20 cellular contexts compared by ENCODE assay signal in the genomic region with DNA sequence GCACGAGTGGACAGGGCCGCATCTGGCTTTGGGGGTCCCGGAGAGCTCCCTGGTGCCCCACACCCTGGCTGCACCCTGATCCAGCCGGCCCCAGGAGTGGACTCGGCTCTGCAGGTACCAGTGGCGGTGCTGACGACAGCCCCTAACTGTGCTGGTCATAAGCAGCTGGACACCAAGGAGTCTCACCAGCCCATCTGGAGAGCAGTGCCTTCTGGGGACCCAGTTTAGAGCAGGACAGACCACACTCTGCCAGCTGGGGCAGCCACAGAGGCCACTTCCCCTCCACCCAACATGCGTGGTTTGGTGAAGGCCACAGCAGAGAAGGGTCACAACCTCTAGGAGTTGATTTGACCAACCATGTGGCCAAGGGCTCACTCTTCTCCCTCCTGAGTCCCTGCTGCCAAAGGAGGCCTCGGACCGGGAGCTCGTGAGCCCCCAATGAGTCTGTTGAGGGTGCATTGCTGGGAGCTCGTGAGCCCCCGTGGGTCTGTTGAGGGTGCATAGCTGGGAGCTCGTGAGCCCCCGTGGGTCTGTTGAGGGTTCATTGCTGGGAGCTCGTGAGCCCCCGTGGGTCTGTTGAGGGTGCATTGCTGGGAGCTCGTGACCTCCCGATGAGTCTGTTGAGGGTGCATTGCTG. TPM values are rescaled to one million over a fixed set of nuclear protein-coding genes. Genes with fewer than 3 reads are reported as not detected.
A peak's percentile ranks its signal among the peaks of the same experiment; 100 is the strongest.
DNase-seq lines count a peak whose midpoint lies in the region; ATAC-seq and TF ChIP-seq lines count a peak whose summit lies in the region.
"Had no signal": no experiment of that assay in that cellular context is flagged by ENCODE, and none has a peak within 500 bp of the region (broad histone marks: within the 10 kb centered on the region; RNA-seq: fewer than 3 reads in every experiment).

No MANE protein-coding gene starts in this region.

- TF ChIP-seq CTCF in cardiac muscle cell (IDR thresholded peaks at IDR 0.05; ENCODE audit: low read depth, low read length) = no peak
- TF ChIP-seq CTCF in gastroesophageal sphincter (IDR thresholded peaks at IDR 0.05) = no peak
- TF ChIP-seq CTCF in osteoblast (IDR thresholded peaks at IDR 0.05; ENCODE audit: extremely low read depth, low read depth, low read length) = no peak
- no peak for TF ChIP-seq CTCF in smooth muscle cell (IDR thresholded peaks at IDR 0.05; ENCODE audit: borderline replicate concordance, insufficient read depth, poor library complexity, severe bottlenecking)

- no peak for TF ChIP-seq EP300 in gastroesophageal sphincter (IDR thresholded peaks at IDR 0.05)

- H3K79me2 ChIP-seq in osteoblast (ENCODE audit: insufficient read depth, low read length) (no peaks in the 10 kb centered on the region), smooth muscle cell (ENCODE audit: low read depth) (no peaks in the 10 kb centered on the region)

- no peaks in the 10 kb centered on the region for H3K36me3 ChIP-seq in cardiac muscle cell
- H3K36me3 ChIP-seq in gastroesophageal sphincter = no peaks in the 10 kb centered on the region
- H3K36me3 ChIP-seq in osteoblast (ENCODE audit: insufficient read depth, low read length) = no peaks in the 10 kb centered on the region
- no peaks in the 10 kb centered on the region for H3K36me3 ChIP-seq in smooth muscle cell (ENCODE audit: low read depth)

- no peak for ATAC-seq in Right ventricle myocardium inferior
- no peak for ATAC-seq in gastroesophageal sphincter
- ATAC-seq: HCT116, left colon, Panc1, SK-N-SH treated with all-trans-retinoic acid at 6 μM for 48 hours had no signal

- intact Hi-C loops in Right ventricle myocardium inferior (cut with DNase I) = no loop called here

- H3K4me2 ChIP-seq in osteoblast (ENCODE audit: insufficient read depth, low read length) = no peak overlapping the region
- no peak overlapping the region for H3K4me2 ChIP-seq in smooth muscle cell

- no CpG with 5 or more reads among the region's 19 CpGs for WGBS in gastroesophageal sphincter (ENCODE audit: low coverage in 1 of 2), 2 donors
- WGBS in smooth muscle cell (ENCODE audit: low lambda C conversion rate) = 95% methylated on average over 19 of the region's 19 CpGs

- H3K27me3 ChIP-seq in cardiac muscle cell = no peaks in the 10 kb centered on the region
- H3K27me3 ChIP-seq in gastroesophageal sphincter = no peaks in the 10 kb centered on the region
- no peaks in the 10 kb centered on the region for H3K27me3 ChIP-seq in osteoblast (ENCODE audit: insufficient read depth, low read length)
- H3K27me3 ChIP-seq in smooth muscle cell (ENCODE audit: low read depth) = no peaks in the 10 kb centered on the region

- H3K9me3 ChIP-seq in cardiac muscle cell (ENCODE audit: low read depth) = no peaks in the 10 kb centered on the region
- no peaks in the 10 kb centered on the region for H3K9me3 ChIP-seq in gastroesophageal sphincter
- H3K9me3 ChIP-seq in osteoblast (ENCODE audit: low read depth, low read length) = no peaks in the 10 kb centered on the region
- no peaks in the 10 kb centered on the region for H3K9me3 ChIP-seq in smooth muscle cell (replicated peaks; ENCODE audit: low read depth)

- H4K20me1 ChIP-seq in osteoblast (ENCODE audit: insufficient read depth, low read length) (no peaks in the 10 kb centered on the region), smooth muscle cell (ENCODE audit: low read depth) (no peaks in the 10 kb centered on the region)

- peak overlapping the region; percentile 100 for H3K27ac ChIP-seq in cardiac muscle cell
- H3K27ac ChIP-seq in gastroesophageal sphincter = peak overlapping the region; percentile 77 to 95 (median 94)
- no peak overlapping the region for H3K27ac ChIP-seq in osteoblast (ENCODE audit: low read depth, low read length)
- H3K27ac ChIP-seq in smooth muscle cell (ENCODE audit: low read depth) = no peak overlapping the region

- H2AFZ ChIP-seq in osteoblast (ENCODE audit: low read length) (no peak overlapping the region), smooth muscle cell (ENCODE audit: low read depth) (no peak overlapping the region)

- DNase-seq in cardiac muscle cell (ENCODE audit: low read depth in 1 of 2, low spot score in 1 of 2) (no peak), Right ventricle myocardium inferior (ENCODE audit: missing footprints) (no peak), osteoblast (ENCODE audit: insufficient read length, low spot score, missing footprints) (peak; percentile 57), ureter (ENCODE audit: low spot score) (peak; percentile 43), NCI-H510A (lab: John Stamatoyannopoulos, UW) (no peak), DMS 273 (lab: John Stamatoyannopoulos, UW; ENCODE audit: unreplicated experiment) (no peak), smooth muscle cell (lab: John Stamatoyannopoulos, UW; ENCODE audit: unreplicated experiment) (no peak)
- DNase-seq: ACHN; activated CD4-positive, alpha-beta T cell treated with anti-CD3 and anti-CD28 coated beads, Interleukin-2, amount 50 U/mL, for 4 hours; activated T-cell treated with anti-CD3 and anti-CD28 coated beads, Interleukin-2, amount 50 U/mL, for 48 hours; effector CD8-positive, alpha-beta T cell; EL; hypothalamus; NCI-H2171; NCI-H82 had no signal

- H3K4me1 ChIP-seq in cardiac muscle cell (ENCODE audit: low read depth) = peaks cover 45% of the 10 kb centered on the region
- peaks cover 21 to 63% (median 47%) of the 10 kb centered on the region in 3 donors for H3K4me1 ChIP-seq in gastroesophageal sphincter
- H3K4me1 ChIP-seq in osteoblast (ENCODE audit: insufficient read depth, low read length) = peaks cover 22% of the 10 kb centered on the region
- H3K4me1 ChIP-seq in smooth muscle cell (ENCODE audit: low read depth) = peaks cover 17% of the 10 kb centered on the region

- no peak for TF ChIP-seq POLR2A in gastroesophageal sphincter (IDR thresholded peaks at IDR 0.05)

- no peaks in the 10 kb centered on the region for H3F3A ChIP-seq in smooth muscle cell (ENCODE audit: low read depth)

- H3K9ac ChIP-seq in smooth muscle cell (ENCODE audit: low read depth) = no peak overlapping the region

- no peak overlapping the region for H3K4me3 ChIP-seq in cardiac muscle cell
- H3K4me3 ChIP-seq in gastroesophageal sphincter = no peak overlapping the region
- no peak overlapping the region for H3K4me3 ChIP-seq in osteoblast (ENCODE audit: insufficient read depth, low read length)
- H3K4me3 ChIP-seq in smooth muscle cell = no peak overlapping the region

RNA-seq across cellular contexts. Expression of a gene that starts 16.0 kb away (rescaled TPM):
- total RNA-seq in cardiac muscle cell (83.6 and 87.0 TPM in 2 replicates), Right ventricle myocardium inferior (108 TPM), gastroesophageal sphincter (100 to 1,000 TPM; 111 to 288 (median 215) TPM), osteoblast (20.9 and 22.8 TPM in 2 replicates), ureter (63.5 TPM), smooth muscle cell (48.0 and 65.9 TPM in 2 replicates)
- polyA plus RNA-seq in cardiac muscle cell (90.4 and 97.2 TPM in 2 replicates), smooth muscle cell (49.1 and 55.9 TPM in 2 replicates)

Comparison
In these comparisons a context has a peak if more than half of its experiments do, and no peak if none do; other contexts are left out.
1. DNase-seq: peak in osteoblast (single experiment) and ureter (single experiment); none in cardiac muscle cell (0 of 2), Right ventricle myocardium inferior (single experiment), NCI-H510A (single experiment), DMS 273 (single experiment) and smooth muscle cell (single experiment).
2. H3K27ac ChIP-seq: peak in cardiac muscle cell (single experiment) and gastroesophageal sphincter (4 of 4); none in osteoblast (single experiment) and smooth muscle cell (single experiment).